In the genomic region with DNA sequence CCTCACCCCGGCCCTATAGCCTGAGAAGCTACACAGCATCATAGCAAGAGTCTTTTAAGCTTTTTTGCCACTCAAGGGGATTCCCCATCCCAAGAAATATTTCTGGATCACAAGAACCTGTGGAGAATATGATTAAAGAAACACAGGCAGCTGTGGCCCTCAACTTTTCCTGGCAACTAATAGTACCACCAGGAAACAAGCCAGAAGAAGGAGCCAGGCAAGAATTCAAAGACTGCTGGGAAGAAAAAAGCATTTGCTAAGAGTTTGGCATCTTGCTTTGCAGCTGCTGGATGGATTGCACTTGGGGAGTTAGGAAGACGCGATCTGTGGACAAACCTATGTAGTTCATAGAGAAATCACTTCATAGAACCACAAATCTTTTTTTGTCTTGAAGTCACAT, we compare ENCODE assay signal across 21 cellular contexts.
DNase-seq lines count a peak whose midpoint lies in the region; ATAC-seq and TF ChIP-seq lines count a peak whose summit lies in the region.
"Had no signal": no experiment of that assay in that cellular context is flagged by ENCODE, and none has a peak within 500 bp of the region (broad histone marks: within the 10 kb centered on the region; RNA-seq: fewer than 3 reads in every experiment).

No MANE protein-coding gene starts in this region.

- ATAC-seq in right cardiac atrium (peak; percentile 51 to 54), HG03520 (IDR thresholded peaks at IDR 0.05; ENCODE audit: unreplicated experiment) (no peak), GM21786 (IDR thresholded peaks at IDR 0.05; ENCODE audit: unreplicated experiment) (no peak), HG03521 (IDR thresholded peaks at IDR 0.05; ENCODE audit: unreplicated experiment) (no peak)
- ATAC-seq: A549; activated naive CD8-positive, alpha-beta T cell treated with anti-CD3 and anti-CD28 coated beads, Interleukin-2, amount 50 U/mL, for 24 hours; left colon had no signal

- peak; percentile 1 for DNase-seq in G401 (ENCODE audit: low spot score)
- peak; percentile 22 to 64 for DNase-seq in cardiac fibroblast (ENCODE audit: low read depth in 2 of 2)
- DNase-seq in right cardiac atrium: no peak
- peak; percentile 15 for DNase-seq in putamen (ENCODE audit: low spot score)
- DNase-seq in NCI-H748 treated with DMSO at 0.1 percent for 48 hours (lab: John Stamatoyannopoulos, UW): no peak
- DNase-seq: activated naive CD8-positive, alpha-beta T cell treated with anti-CD3 and anti-CD28 coated beads, Interleukin-2, amount 50 U/mL, for 24 hours; foreskin fibroblast; KG1; left colon; NCI-H1092; NCI-H2081 treated with DMSO at 0.1 percent for 48 hours; NCI-H526 treated with DMSO at 0.1 percent for 48 hours; OCI-M1; posterior cingulate gyrus; stimulated activated CD4-positive, alpha-beta T cell treated with anti-CD3 and anti-CD28 coated beads, Interleukin-12 subunit alpha, Interleukin-12 subunit beta, amount 100 ng/mL, for 4 hours; T1000 had no signal

- H3K4me1 ChIP-seq in right cardiac atrium (ENCODE audit: control insufficient read depth, insufficient read depth, low read length): peaks cover 1% of the 10 kb centered on the region
- H3K4me1 ChIP-seq: A549 had no signal

- H3K4me3 ChIP-seq in cardiac fibroblast (replicated peaks in 1 of 2; ENCODE audit: low read depth in 2 of 2, low read length in 2 of 2) (no peak overlapping the region), right cardiac atrium (ENCODE audit: low read length) (no peak overlapping the region)
- H3K4me3 ChIP-seq: A549, HAP-1 had no signal

- no peaks in the 10 kb centered on the region for H3K27me3 ChIP-seq in right cardiac atrium (ENCODE audit: control insufficient read depth, insufficient read depth)

- no peak overlapping the region for H3K27ac ChIP-seq in right cardiac atrium (ENCODE audit: low read length)
- H3K27ac ChIP-seq: A549 had no signal

- in situ Hi-C loops in G401 (cut with HindIII; ENCODE audit: low sequenced_read_pairs): no loop called here

- H3K9me3 ChIP-seq in right cardiac atrium (ENCODE audit: control insufficient read depth, low read length): no peaks in the 10 kb centered on the region
- H3K9me3 ChIP-seq: A549, HAP-1 had no signal

- intact Hi-C loops in right cardiac atrium (cut with DNase I): no loop called here

- no peak for TF ChIP-seq CTCF in cardiac fibroblast (IDR thresholded peaks at IDR 0.05; ENCODE audit: low read depth, low read length)

- 53% methylated on average over 3 of the region's 3 CpGs for WGBS in right cardiac atrium

Comparison
In these comparisons a context has a peak if more than half of its experiments do, and no peak if none do; other contexts are left out.
1. DNase-seq: peak in G401 (single experiment), cardiac fibroblast (2 of 2) and putamen (single experiment); none in right cardiac atrium (0 of 3) and NCI-H748 treated with DMSO at 0.1 percent for 48 hours (single experiment).
2. ATAC-seq: peak in right cardiac atrium (2 of 2); none in HG03520 (single experiment), GM21786 (single experiment) and HG03521 (single experiment).